28 cellular contexts compared by ENCODE assay signal in the genomic region with DNA sequence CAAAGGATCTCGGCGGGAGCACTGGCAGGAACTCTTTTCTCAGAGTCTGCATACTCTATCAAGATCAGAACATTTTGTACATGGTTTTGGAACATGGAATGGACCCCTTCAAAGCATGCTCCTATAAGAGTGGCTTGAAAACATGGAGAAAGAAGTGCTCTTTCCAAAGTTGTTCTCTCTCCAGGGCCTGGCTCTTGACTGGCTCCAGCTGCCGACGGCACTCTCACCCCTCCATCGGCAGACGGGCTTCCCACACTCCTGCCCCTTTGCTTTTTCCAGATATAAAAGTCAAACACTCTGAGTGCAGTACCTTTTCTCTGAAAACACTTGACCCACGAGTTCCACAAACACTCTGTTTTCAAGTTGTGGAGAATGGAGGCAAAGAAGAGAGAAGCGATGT.
"Had no signal": no experiment of that assay in that cellular context is flagged by ENCODE, and none has a peak within 500 bp of the region (broad histone marks: within the 10 kb centered on the region; RNA-seq: fewer than 3 reads in every experiment).

No MANE protein-coding gene starts in this region.

- H3K4me3 ChIP-seq: colonic mucosa, esophagus squamous epithelium, gastrocnemius medialis, hepatocyte, lung had no signal

- H3K4me1 Mint-ChIP-seq: endodermal cell, immature natural killer cell, memory B cell had no signal

- H3K4me2 ChIP-seq: hepatocyte had no signal

- H2AFZ ChIP-seq: hepatocyte had no signal

- H3K36me3 Mint-ChIP-seq: immature natural killer cell, memory B cell had no signal

- H3K27ac ChIP-seq: colonic mucosa, epithelial cell of prostate, esophagus squamous epithelium, gastrocnemius medialis, hepatocyte had no signal

- H3K9me3 Mint-ChIP-seq: endodermal cell had no signal

- H3K79me2 ChIP-seq: hepatocyte had no signal

- H3K4me1 ChIP-seq: colonic mucosa, esophagus squamous epithelium, gastrocnemius medialis had no signal

- H3K9me3 ChIP-seq: colonic mucosa, gastrocnemius medialis had no signal

- H3K4me3 Mint-ChIP-seq: dendritic cell treated with granulocyte-macrophage colony-stimulating factor and Interleukin-4, amounts not matched to agents 40 ng/mL and 50 ng/mL, for 4 days; effector memory CD8-positive, alpha-beta T cell; endodermal cell; immature natural killer cell; memory B cell had no signal

- H3K27ac Mint-ChIP-seq: dendritic cell treated with granulocyte-macrophage colony-stimulating factor and Interleukin-4, amounts not matched to agents 40 ng/mL and 50 ng/mL, for 4 days; effector memory CD8-positive, alpha-beta T cell; endodermal cell; immature natural killer cell; memory B cell had no signal

- H3K36me3 ChIP-seq: colonic mucosa, esophagus squamous epithelium, gastrocnemius medialis had no signal

- H3K27me3 Mint-ChIP-seq: dendritic cell treated with granulocyte-macrophage colony-stimulating factor and Interleukin-4, amounts not matched to agents 40 ng/mL and 50 ng/mL, for 4 days had no signal

- ATAC-seq: effector memory CD8-positive, alpha-beta T cell; esophagus mucosa; gastrocnemius medialis; left colon; left lobe of liver; left ventricle myocardium superior had no signal

- H3K27me3 ChIP-seq: colonic mucosa had no signal

- DNase-seq: colonic mucosa; cortex of kidney; effector CD8-positive, alpha-beta T cell; effector memory CD8-positive, alpha-beta T cell; erythroblast; esophagus squamous epithelium; foreskin fibroblast; foreskin melanocyte; gastrocnemius medialis; glutamatergic neuron; head of caudate nucleus; immature natural killer cell; islet precursor cell; kidney; kidney glomerular epithelial cell; left colon; left ventricle myocardium superior; mammary epithelial cell; mesendoderm; midbrain had no signal
